Comparison of ENCODE assay signal across 14 cellular contexts in genomic region chr21:42833859-42834729, GRCh38. TPM values are rescaled to one million over a fixed set of nuclear protein-coding genes. Genes with fewer than 3 reads are reported as not detected.
DNase-seq lines count a peak whose midpoint lies in the region; ATAC-seq and TF ChIP-seq lines count a peak whose summit lies in the region.
"Had no signal": no experiment of that assay in that cellular context is flagged by ENCODE, and none has a peak within 500 bp of the region (broad histone marks: within the 10 kb centered on the region; RNA-seq: fewer than 3 reads in every experiment).

No MANE protein-coding gene starts in this region.

- CTCF ChIA-PET in activated CD4-positive, alpha-beta T cell treated with anti-CD3 and anti-CD28 coated beads, Interleukin-2, amount 10 ng/mL, durations not matched to agents 7 days and 5 days (lab: Charles Lee): no interaction called here
- CTCF ChIA-PET in HEK293 (lab: Yijun Ruan, JAX): no interaction called here

- peaks cover 7% of the 10 kb centered on the region for H3K27me3 Mint-ChIP-seq in activated CD4-positive, alpha-beta T cell treated with anti-CD3 and anti-CD28 coated beads, Interleukin-2, amount 10 ng/mL, durations not matched to agents 7 days and 5 days
- peaks cover 31% of the 10 kb centered on the region for H3K27me3 Mint-ChIP-seq in chondrocyte (ENCODE audit: low read depth)

- no peaks in the 10 kb centered on the region for H3K4me1 ChIP-seq in HEK293 (ENCODE audit: control insufficient read depth, insufficient read depth, low read length)

- no peak overlapping the region for H3K27ac ChIP-seq in HEK293 (ENCODE audit: extremely low read depth, low read depth, low read length)
- H3K27ac ChIP-seq: esophagus squamous epithelium, neutrophil, upper lobe of left lung had no signal

- peaks cover 4% of the 10 kb centered on the region for H3K9me3 Mint-ChIP-seq in activated CD4-positive, alpha-beta T cell treated with anti-CD3 and anti-CD28 coated beads, Interleukin-2, amount 10 ng/mL, durations not matched to agents 7 days and 5 days
- peaks cover 4% of the 10 kb centered on the region for H3K9me3 Mint-ChIP-seq in chondrocyte (ENCODE audit: low read depth)
- H3K9me3 Mint-ChIP-seq: T-cell had no signal

- TF ChIP-seq CTCF in HEK293 (tag by site-specific recombination; IDR thresholded peaks at IDR 0.05) (no peak), chondrocyte (IDR thresholded peaks at IDR 0.05) (no peak)

- peak overlapping the region; percentile 46 for H3K27ac Mint-ChIP-seq in activated CD4-positive, alpha-beta T cell treated with anti-CD3 and anti-CD28 coated beads, Interleukin-2, amount 10 ng/mL, durations not matched to agents 7 days and 5 days
- H3K27ac Mint-ChIP-seq in chondrocyte (ENCODE audit: unreplicated experiment): no peak overlapping the region

- H3K4me1 Mint-ChIP-seq in activated CD4-positive, alpha-beta T cell treated with anti-CD3 and anti-CD28 coated beads, Interleukin-2, amount 10 ng/mL, durations not matched to agents 7 days and 5 days: peaks cover 40% of the 10 kb centered on the region
- no peaks in the 10 kb centered on the region for H3K4me1 Mint-ChIP-seq in chondrocyte (ENCODE audit: low read depth)

- no peak overlapping the region for H3K4me3 ChIP-seq in HEK293 (ENCODE audit: low read depth, low read length)
- H3K4me3 ChIP-seq: esophagus squamous epithelium, upper lobe of left lung had no signal

- H3K36me3 Mint-ChIP-seq in activated CD4-positive, alpha-beta T cell treated with anti-CD3 and anti-CD28 coated beads, Interleukin-2, amount 10 ng/mL, durations not matched to agents 7 days and 5 days (ENCODE audit: low read depth): peaks cover 7% of the 10 kb centered on the region
- no peaks in the 10 kb centered on the region for H3K36me3 Mint-ChIP-seq in chondrocyte (ENCODE audit: low read depth)

- H3K9me3 ChIP-seq in HEK293 (ENCODE audit: control insufficient read depth, insufficient read depth, low read depth, low read length): no peaks in the 10 kb centered on the region
- H3K9me3 ChIP-seq: esophagus squamous epithelium, neutrophil, upper lobe of left lung had no signal

- ATAC-seq in HG02870 (IDR thresholded peaks at IDR 0.05; ENCODE audit: unreplicated experiment): no peak

- intact Hi-C loops in posterior vena cava (cut with DNase I): no loop called here

- H3K4me3 Mint-ChIP-seq in activated CD4-positive, alpha-beta T cell treated with anti-CD3 and anti-CD28 coated beads, Interleukin-2, amount 10 ng/mL, durations not matched to agents 7 days and 5 days: no peak overlapping the region
- H3K4me3 Mint-ChIP-seq in chondrocyte (ENCODE audit: unreplicated experiment): no peak overlapping the region

- peaks cover 0 to 5% of the 10 kb centered on the region in 2 experiments; a peak in 1 of 3 replicates for H3K36me3 ChIP-seq in HEK293 (ENCODE audit: control insufficient read depth in 2 of 2, insufficient read depth in 1 of 2, low read length in 2 of 2)
- H3K36me3 ChIP-seq: neutrophil had no signal

- POLR2A ChIA-PET in activated CD4-positive, alpha-beta T cell treated with anti-CD3 and anti-CD28 coated beads, Interleukin-2, amount 10 ng/mL, durations not matched to agents 7 days and 5 days (lab: Charles Lee): no interaction called here
- POLR2A ChIA-PET in HEK293 (lab: Yijun Ruan, JAX): interaction anchor here (0.7 kb wide), 2 partner anchors 41 to 241 kb away, joined by 4 to 6 read pairs; no protein-coding TSS in a partner anchor

- DNase-seq in activated CD4-positive, alpha-beta T cell treated with anti-CD3 and anti-CD28 coated beads, Interleukin-2, amount 10 ng/mL, durations not matched to agents 7 days and 5 days: no peak
- no peak for DNase-seq in activated CD4-positive, alpha-beta T cell treated with anti-CD3 and anti-CD28 coated beads, Interleukin-2, amount 50 U/mL, for 4 hours
- DNase-seq in chondrocyte (ENCODE audit: low spot score): peak; percentile 59
- DNase-seq in posterior vena cava (ENCODE audit: low spot score): peak; percentile 59
- no peak for DNase-seq in GF-D8 (lab: John Stamatoyannopoulos, UW)
- no peak for DNase-seq in stimulated activated CD4-positive, alpha-beta T cell treated with anti-CD3 and anti-CD28 coated beads, Interleukin-4, amount 100 ng/mL, for 4 hours
- DNase-seq: cortex of kidney, esophagus squamous epithelium, NCI-H2171 had no signal

TF ChIP-seq in HEK293, 187 proteins besides CTCF, POLR2A, EP300 and RAD21:
- TF ChIP-seq ZNF311 (tag by site-specific recombination; IDR thresholded peaks at IDR 0.05; ENCODE audit: borderline replicate concordance) (no peak), ZNF600 (tag by site-specific recombination; IDR thresholded peaks at IDR 0.05) (peak; percentile 63; the same call in 1 of the 2 replicates), ATF2 (tag by site-specific recombination; IDR thresholded peaks at IDR 0.05; ENCODE audit: low read depth) (no peak)

RNA-seq across cellular contexts. Expression of gene WDR4, which starts 45.2 kb away (rescaled TPM):
- 10 to 100 TPM; 23.9 to 32.7 TPM for total RNA-seq in activated CD4-positive, alpha-beta T cell treated with anti-CD3 and anti-CD28 coated beads, Interleukin-2, amount 10 ng/mL, durations not matched to agents 7 days and 5 days
- 9.6 to 12.2 TPM (median 11.5 TPM) in 3 replicates for total RNA-seq in chondrocyte
- 10 to 100 TPM; 12.1 to 13.4 TPM for total RNA-seq in posterior vena cava

RNA-seq across cellular contexts. Expression of gene NDUFV3, which starts 59.0 kb away (rescaled TPM):
- 10 to 100 TPM; 25.0 to 27.0 TPM for total RNA-seq in activated CD4-positive, alpha-beta T cell treated with anti-CD3 and anti-CD28 coated beads, Interleukin-2, amount 10 ng/mL, durations not matched to agents 7 days and 5 days
- total RNA-seq in chondrocyte: 41.7 to 50.6 TPM (median 42.9 TPM) in 3 replicates
- total RNA-seq in posterior vena cava: 10 to 100 TPM; 26.1 to 39.0 TPM

Comparison
In these comparisons a context has a peak if more than half of its experiments do, and no peak if none do; other contexts are left out.
1. DNase-seq: peak in chondrocyte (single experiment) and posterior vena cava (single experiment); none in activated CD4-positive, alpha-beta T cell treated with anti-CD3 and anti-CD28 coated beads, Interleukin-2, amount 10 ng/mL, durations not matched to agents 7 days and 5 days (single experiment), activated CD4-positive, alpha-beta T cell treated with anti-CD3 and anti-CD28 coated beads, Interleukin-2, amount 50 U/mL, for 4 hours (0 of 2), GF-D8 (single experiment) and stimulated activated CD4-positive, alpha-beta T cell treated with anti-CD3 and anti-CD28 coated beads, Interleukin-4, amount 100 ng/mL, for 4 hours (0 of 2).